ENCODE assay signal across 21 cellular contexts in the genomic region with DNA sequence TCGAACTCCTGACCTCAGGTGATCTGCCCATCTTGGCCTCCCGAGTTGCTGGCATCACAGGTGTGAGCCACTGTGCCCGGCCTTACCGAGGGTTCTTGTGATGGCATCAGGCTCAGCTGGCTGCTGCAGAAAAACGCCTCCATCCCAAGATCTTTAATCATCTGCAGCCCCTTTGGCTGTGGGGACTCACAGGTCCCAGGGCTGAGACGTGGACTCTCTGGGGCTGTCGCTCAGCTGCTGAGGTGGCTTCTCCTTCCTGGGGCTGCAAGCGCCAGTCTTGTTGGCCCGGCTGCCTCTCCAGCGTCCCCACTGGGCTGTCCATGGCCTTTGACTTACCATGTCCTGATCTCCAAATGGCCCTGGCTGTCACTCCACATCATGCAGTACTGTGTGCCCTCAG. TPM values are rescaled to one million over a fixed set of nuclear protein-coding genes. Genes with fewer than 3 reads are reported as not detected.
A peak's percentile ranks its signal among the peaks of the same experiment; 100 is the strongest.
DNase-seq lines count a peak whose midpoint lies in the region; ATAC-seq, FAIRE-seq and TF ChIP-seq lines count a peak whose summit lies in the region.
"Had no signal": no experiment of that assay in that cellular context is flagged by ENCODE, and none has a peak within 500 bp of the region (broad histone marks: within the 10 kb centered on the region; RNA-seq: fewer than 3 reads in every experiment).

No MANE protein-coding gene starts in this region.

- H3K4me3 ChIP-seq in BLaER1 treated with 17β-estradiol and CSF1 and Interleukin-3, amounts not matched to agents 10 nM and 100 nM, result no peak overlapping the region
- no peak overlapping the region for H3K4me3 ChIP-seq in Karpas-422 (ENCODE audit: low read length)
- no peak overlapping the region for H3K4me3 ChIP-seq in neuronal stem cell (ENCODE audit: low read length in 2 of 2)
- no peak overlapping the region for H3K4me3 ChIP-seq in upper lobe of left lung
- H3K4me3 ChIP-seq: GM23248, HAP-1 had no signal

- H3K4me1 ChIP-seq in BLaER1 treated with 17β-estradiol and CSF1 and Interleukin-3, amounts not matched to agents 10 nM and 100 nM, result peaks cover 42 to 81% (median 71%) of the 10 kb centered on the region in 10 experiments
- H3K4me1 ChIP-seq in Karpas-422 (ENCODE audit: low read length) (peaks cover 6% of the 10 kb centered on the region), neuronal stem cell (ENCODE audit: control insufficient read depth in 2 of 2, insufficient read depth in 1 of 2, low read depth in 1 of 2, low read length in 2 of 2) (peaks cover 8 to 16% of the 10 kb centered on the region in 2 donors), upper lobe of left lung (peaks cover 2 to 29% (median 23%) of the 10 kb centered on the region in 4 donors)
- H3K4me1 ChIP-seq: HAP-1 had no signal

- no peaks in the 10 kb centered on the region for H3K79me1 ChIP-seq in neuronal stem cell (ENCODE audit: low read depth, low read length)

- no peak overlapping the region for H2AFZ ChIP-seq in Karpas-422 (ENCODE audit: low read length)
- no peak overlapping the region for H2AFZ ChIP-seq in neuronal stem cell (ENCODE audit: low read length)
- H2AFZ ChIP-seq: GM23248 had no signal

- H2BK120ac ChIP-seq in neuronal stem cell (ENCODE audit: low read depth, low read length), result no peak overlapping the region

- H3K23ac ChIP-seq in neuronal stem cell (ENCODE audit: low read depth, low read length, poor library complexity), result peak overlapping the region; percentile 94

- H3K9me2 ChIP-seq in Karpas-422 (replicated peaks; ENCODE audit: insufficient read depth, low read length), result no peaks in the 10 kb centered on the region

- ATAC-seq in HG02938 (IDR thresholded peaks at IDR 0.05; ENCODE audit: unreplicated experiment), result no peak
- ATAC-seq in HG02763 (IDR thresholded peaks at IDR 0.05; ENCODE audit: unreplicated experiment), result no peak
- ATAC-seq in upper lobe of left lung (ENCODE audit: low FRiP score in 2 of 2), result no peak
- ATAC-seq in HG03378 (IDR thresholded peaks at IDR 0.05; ENCODE audit: unreplicated experiment), result no peak

- H4K20me1 ChIP-seq in BLaER1 treated with 17β-estradiol and CSF1 and Interleukin-3, amounts not matched to agents 10 nM and 100 nM, result peaks cover 0 to 40% (median 0%) of the 10 kb centered on the region in 11 experiments; a peak in 4 of 22 replicates
- no peaks in the 10 kb centered on the region; the same call in 1 of the 2 replicates for H4K20me1 ChIP-seq in Karpas-422 (ENCODE audit: insufficient read depth, low read depth, low read length)

- peak; percentile 89 for FAIRE-seq in urothelium cell line (lab: Jason Lieb, UNC)
- FAIRE-seq: G401.6, GM12892 had no signal

- no peak overlapping the region for H3K27ac ChIP-seq in BLaER1 treated with 17β-estradiol and CSF1 and Interleukin-3, amounts not matched to agents 10 nM and 100 nM
- H3K27ac ChIP-seq in Karpas-422 (ENCODE audit: low read length) (no peak overlapping the region), neuronal stem cell (replicated peaks; ENCODE audit: low read length) (no peak overlapping the region), upper lobe of left lung (no peak overlapping the region)
- H3K27ac ChIP-seq: GM23248 had no signal

- H3K27me3 ChIP-seq in BLaER1 treated with 17β-estradiol and CSF1 and Interleukin-3, amounts not matched to agents 10 nM and 100 nM, result peaks cover 0 to 24% (median 0%) of the 10 kb centered on the region in 11 experiments; a peak in 7 of 22 replicates
- H3K27me3 ChIP-seq in Karpas-422 (ENCODE audit: low read length), result no peaks in the 10 kb centered on the region
- H3K27me3 ChIP-seq in neuronal stem cell (ENCODE audit: control insufficient read depth in 3 of 3, insufficient read depth in 3 of 3, low read depth in 1 of 3, low read length in 3 of 3), result peaks cover 0 to 2% (median 0%) of the 10 kb centered on the region in 3 experiments
- H3K27me3 ChIP-seq in upper lobe of left lung, result no peaks in the 10 kb centered on the region

- no peak overlapping the region for H2BK15ac ChIP-seq in neuronal stem cell (ENCODE audit: low read length)

- H3K4me2 ChIP-seq in BLaER1 treated with 17β-estradiol and CSF1 and Interleukin-3, amounts not matched to agents 10 nM and 100 nM, result peak overlapping the region in 6 of 11 experiments; percentile 85 to 98 (median 95); a peak in 10 of 22 replicates
- H3K4me2 ChIP-seq in Karpas-422 (ENCODE audit: low read depth, low read length, poor library complexity, severe bottlenecking) (no peak overlapping the region), neuronal stem cell (ENCODE audit: insufficient read depth, low read length, poor library complexity, severe bottlenecking) (no peak overlapping the region)

- H2BK5ac ChIP-seq in neuronal stem cell (ENCODE audit: low read length), result no peak overlapping the region

- no peak for TF ChIP-seq CTCF in upper lobe of left lung (IDR thresholded peaks at IDR 0.05)

- H3K79me2 ChIP-seq in Karpas-422 (ENCODE audit: low read length), result no peaks in the 10 kb centered on the region

- H3K14ac ChIP-seq in neuronal stem cell (ENCODE audit: low read length), result peak overlapping the region; percentile 43

- H2AK5ac ChIP-seq in neuronal stem cell (ENCODE audit: low read depth, low read length), result peak overlapping the region; percentile 48

- peak overlapping the region; percentile 70 for H3K18ac ChIP-seq in neuronal stem cell (ENCODE audit: low read length)

- peak overlapping the region; percentile 91 for H2BK12ac ChIP-seq in neuronal stem cell (ENCODE audit: low read length)

- peak overlapping the region; percentile 67 for H3K4ac ChIP-seq in neuronal stem cell (ENCODE audit: low read length)

- H3K9ac ChIP-seq in BLaER1 treated with 17β-estradiol and CSF1 and Interleukin-3, amounts not matched to agents 10 nM and 100 nM, result no peak overlapping the region
- H3K9ac ChIP-seq in Karpas-422 (ENCODE audit: low read length) (no peak overlapping the region), neuronal stem cell (ENCODE audit: low read depth, low read length, poor library complexity) (peak overlapping the region; percentile 16)
- H3K9ac ChIP-seq: GM23248 had no signal

- peaks cover 0 to 10% (median 0%) of the 10 kb centered on the region in 11 experiments; a peak in 1 of 22 replicates for H3K9me3 ChIP-seq in BLaER1 treated with 17β-estradiol and CSF1 and Interleukin-3, amounts not matched to agents 10 nM and 100 nM (replicated peaks in 1 of 11)
- H3K9me3 ChIP-seq in Karpas-422 (ENCODE audit: low read length) (no peaks in the 10 kb centered on the region), neuronal stem cell (replicated peaks in 1 of 2; ENCODE audit: control insufficient read depth in 2 of 2, insufficient read depth in 1 of 2, low read depth in 1 of 2, low read length in 2 of 2) (peaks cover 0 to 5% of the 10 kb centered on the region in 2 donors), upper lobe of left lung (no peaks in the 10 kb centered on the region)
- H3K9me3 ChIP-seq: HAP-1 had no signal

- no peak for TF ChIP-seq EP300 in upper lobe of left lung (IDR thresholded peaks at IDR 0.05)

- DNase-seq in Karpas-422 (peak; percentile 30), neuronal stem cell (ENCODE audit: low spot score) (no peak), urothelium cell line (ENCODE audit: low spot score) (no peak), upper lobe of left lung (no peak)
- DNase-seq: C1 segment of cervical spinal cord; Calu3; CD4-positive, alpha-beta memory T cell; COR-L47; DMS53; DND-41; GM23248; HFFc6 had no signal

- WGBS in neuronal stem cell (ENCODE audit: extremely low coverage in 2 of 2, insufficient read length in 2 of 2, insufficient replicate concordance in 1 of 2), 2 donors, result no CpG with 5 or more reads among the region's 10 CpGs
- 97 to 98% methylated on average over 9 to 10 of the region's 10 CpGs for WGBS in upper lobe of left lung, 2 donors

- TF ChIP-seq POLR2A in upper lobe of left lung (IDR thresholded peaks at IDR 0.05), result no peak

- H4K91ac ChIP-seq in neuronal stem cell (ENCODE audit: low read depth, low read length, poor library complexity), result peak overlapping the region; percentile 24

- no peak overlapping the region for H4K8ac ChIP-seq in neuronal stem cell (ENCODE audit: low read depth, low read length)

- no peaks in the 10 kb centered on the region for H3K36me3 ChIP-seq in BLaER1 treated with 17β-estradiol and CSF1 and Interleukin-3, amounts not matched to agents 10 nM and 100 nM
- H3K36me3 ChIP-seq in Karpas-422 (ENCODE audit: insufficient read depth, low read length) (no peaks in the 10 kb centered on the region), neuronal stem cell (replicated peaks in 1 of 2; ENCODE audit: control insufficient read depth in 2 of 2, insufficient read depth in 2 of 2, low read length in 2 of 2) (peaks cover 0 to 7% of the 10 kb centered on the region in 2 donors), upper lobe of left lung (no peaks in the 10 kb centered on the region)
- H3K36me3 ChIP-seq: HAP-1 had no signal

RNA-seq across cellular contexts. Expression of a gene that starts 20.0 kb away (rescaled TPM):
- not detected in 2 replicates for total RNA-seq in Karpas-422 (2014; rRNA removed; shearing (Covaris generic); ENCODE audit: low replicate concordance)
- 0.04 TPM for polyA plus RNA-seq in neuronal stem cell (2013, experiment 1 of 2)
- 0.01 TPM for polyA plus RNA-seq in neuronal stem cell (2013, experiment 2 of 2)
- total RNA-seq in upper lobe of left lung, result 10 to 100 TPM in 1 of 6 donors, 1 to 10 TPM in 3, under 1 TPM in 2; 0.30 to 16.6 (median 5.3) TPM
- total RNA-seq: A673, H4 had no signal

Comparison
In these comparisons a context has a peak if more than half of its experiments do, and no peak if none do; other contexts are left out.
1. H3K4me2 ChIP-seq: peak in BLaER1 treated with 17β-estradiol and CSF1 and Interleukin-3, amounts not matched to agents 10 nM and 100 nM (6 of 11); none in Karpas-422 (single experiment) and neuronal stem cell (single experiment).